ENCODE assay signal across 1 cellular context in genomic region chr10:95243318-95243617, GRCh38.
TF ChIP-seq lines count a peak whose summit lies in the region.

No MANE protein-coding gene starts in this region.

TF ChIP-seq in WTC11, 78 proteins besides CTCF, POLR2A, EP300 and RAD21 (continued from another document):
- no peak for TF ChIP-seq ZNF281 (CRISPR knock-in tag; IDR thresholded peaks at IDR 0.05)
- no peak for TF ChIP-seq RELA (CRISPR knock-in tag; IDR thresholded peaks at IDR 0.05; ENCODE audit: borderline replicate concordance)
- TF ChIP-seq CDX4 (CRISPR knock-in tag; IDR thresholded peaks at IDR 0.05; ENCODE audit: borderline replicate concordance) = no peak
